In the genomic region with DNA sequence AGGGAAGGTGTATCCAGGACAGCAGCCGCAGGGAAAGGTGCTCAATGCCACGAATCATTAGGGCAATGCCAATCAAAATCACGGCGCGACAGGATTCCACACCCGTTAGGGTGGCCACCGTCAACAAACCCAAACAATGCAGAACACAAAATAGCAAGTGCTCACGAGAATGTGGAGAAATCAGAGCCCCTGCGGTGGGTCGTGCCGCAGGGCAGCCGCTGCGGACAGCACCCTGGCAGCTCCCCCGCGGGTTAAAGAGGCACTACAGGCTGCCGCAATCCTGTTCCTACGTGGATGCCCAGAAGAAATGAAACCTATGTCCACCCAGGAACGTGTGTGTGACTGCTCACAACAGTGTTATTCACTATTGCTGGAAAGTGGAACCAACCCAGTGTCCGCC, we compare ENCODE assay signal across 37 cellular contexts. TPM values are rescaled to one million over a fixed set of nuclear protein-coding genes. Genes with fewer than 3 reads are reported as not detected.
"Had no signal": no experiment of that assay in that cellular context is flagged by ENCODE, and none has a peak within 500 bp of the region (broad histone marks: within the 10 kb centered on the region; RNA-seq: fewer than 3 reads in every experiment).

No MANE protein-coding gene starts in this region.

- H3K4me1 Mint-ChIP-seq: activated CD4-positive, alpha-beta T cell treated with anti-CD3 and anti-CD28 coated beads, Interleukin-2, amount 10 ng/mL, durations not matched to agents 24 days and 14 days; activated naive CD8-positive, alpha-beta T cell treated with anti-CD3 and anti-CD28 coated beads for 36 hours; central memory CD8-positive, alpha-beta T cell had no signal

- H3K9me3 ChIP-seq: adrenal gland, body of pancreas, breast epithelium had no signal

- H3K36me3 Mint-ChIP-seq: activated CD4-positive, alpha-beta memory T cell treated with anti-CD3 and anti-CD28 coated beads for 36 hours; activated naive CD4-positive, alpha-beta T cell treated with anti-CD3 and anti-CD28 coated beads, Interleukin-2, amount 50 U/mL, for 72 hours; activated naive CD8-positive, alpha-beta T cell treated with anti-CD3 and anti-CD28 coated beads for 36 hours had no signal

- H3K9me3 Mint-ChIP-seq: activated B cell treated with CpG ODN at 0.5 μM for 24 hours; activated CD4-positive, alpha-beta memory T cell treated with anti-CD3 and anti-CD28 coated beads for 36 hours; activated CD4-positive, alpha-beta T cell treated with anti-CD3 and anti-CD28 coated beads, Interleukin-2, amount 10 ng/mL, durations not matched to agents 24 days and 14 days; activated CD8-positive, alpha-beta T cell treated with anti-CD3 and anti-CD28 coated beads for 36 hours; activated naive CD4-positive, alpha-beta T cell treated with anti-CD3 and anti-CD28 coated beads, Interleukin-2, amount 50 U/mL, for 72 hours; activated naive CD8-positive, alpha-beta T cell treated with anti-CD3 and anti-CD28 coated beads for 36 hours; activated T-cell treated with anti-CD3 and anti-CD28 coated beads, Interleukin-2, amount 50 U/mL, for 4 hours; activated T-helper 2 cell treated with anti-CD3 and anti-CD28 coated beads, Interferon-gamma antibody, Interleukin-2, Interleukin-4, amounts not matched to agents 10 μg/mL and 5 μg/mL and 100 μg/mL, durations not matched to agents 14 hours and 24 hours and 36 hours; central memory CD8-positive, alpha-beta T cell; T-helper 1 cell treated with Interleukin-12 subunit alpha and Interleukin-12 subunit beta and Interleukin-4 antibody, amounts not matched to agents 30 μg/mL and 1 μg/mL, for 36 hours; T-helper 2 cell treated with Interferon-gamma antibody and Interleukin-4, amounts not matched to agents 5 μg/mL and 100 μg/mL, for 36 hours had no signal

- H3K4me3 ChIP-seq: adrenal gland, body of pancreas, breast epithelium had no signal

- H3K27me3 Mint-ChIP-seq: activated CD4-positive, alpha-beta T cell treated with anti-CD3 and anti-CD28 coated beads, Interleukin-2, amount 10 ng/mL, durations not matched to agents 24 days and 14 days had no signal

- DNase-seq: activated B cell treated with CpG ODN at 0.5 μM for 24 hours; activated CD4-positive, alpha-beta memory T cell treated with anti-CD3 and anti-CD28 coated beads for 36 hours; activated CD4-positive, alpha-beta T cell treated with anti-CD3 and anti-CD28 coated beads for 4 hours; activated CD4-positive, alpha-beta T cell treated with anti-CD3 and anti-CD28 coated beads, Interleukin-2, amount 10 ng/mL, durations not matched to agents 24 days and 14 days; activated CD4-positive, alpha-beta T cell treated with anti-CD3 and anti-CD28 coated beads, Interleukin-2, amount 50 U/mL, for 1 hour; activated CD4-positive, alpha-beta T cell treated with anti-CD3 and anti-CD28 coated beads, Interleukin-2, amount 50 U/mL, for 4 hours; activated CD4-positive, CD25-positive, alpha-beta regulatory T cell treated with anti-CD3 and anti-CD28 coated beads, Interleukin-2, amount 50 U/mL, for 72 hours; activated CD8-positive, alpha-beta memory T cell treated with anti-CD3 and anti-CD28 coated beads, Interleukin-2, amount 50 U/mL, for 4 hours; activated CD8-positive, alpha-beta T cell treated with anti-CD3 and anti-CD28 coated beads for 36 hours; activated effector memory CD4-positive, alpha-beta T cell treated with Interleukin-2 at 50 U/mL for 16 hours; activated gamma-delta T cell; activated naive CD4-positive, alpha-beta T cell treated with anti-CD3 and anti-CD28 coated beads, Interleukin-2, amount 50 U/mL, for 16 hours; activated naive CD4-positive, alpha-beta T cell treated with Interleukin-2 at 50 U/mL for 16 hours; activated naive CD8-positive, alpha-beta T cell treated with anti-CD3 and anti-CD28 coated beads for 36 hours; activated T-cell treated with anti-CD3 and anti-CD28 coated beads for 4 hours; activated T-cell treated with anti-CD3 and anti-CD28 coated beads, Interleukin-2, amount 50 U/mL, for 1 hour; activated T-cell treated with anti-CD3 and anti-CD28 coated beads, Interleukin-2, amount 50 U/mL, for 4 hours; adrenal gland; amniotic stem cell; aorta; brain microvascular endothelial cell; caudate nucleus; cerebellar nuclear complex; T-helper 1 cell; T-helper 2 cell; T-helper 9 cell had no signal

- H3K27ac Mint-ChIP-seq: activated B cell treated with CpG ODN at 0.5 μM for 24 hours; activated CD4-positive, alpha-beta memory T cell treated with anti-CD3 and anti-CD28 coated beads for 36 hours; activated CD4-positive, alpha-beta T cell treated with anti-CD3 and anti-CD28 coated beads, Interleukin-2, amount 10 ng/mL, durations not matched to agents 24 days and 14 days; activated CD8-positive, alpha-beta T cell treated with anti-CD3 and anti-CD28 coated beads for 36 hours; activated naive CD4-positive, alpha-beta T cell treated with anti-CD3 and anti-CD28 coated beads, Interleukin-2, amount 50 U/mL, for 72 hours; activated naive CD8-positive, alpha-beta T cell treated with anti-CD3 and anti-CD28 coated beads for 36 hours; activated T-helper 2 cell treated with anti-CD3 and anti-CD28 coated beads, Interferon-gamma antibody, Interleukin-2, Interleukin-4, amounts not matched to agents 10 μg/mL and 5 μg/mL and 100 μg/mL, durations not matched to agents 14 hours and 24 hours and 36 hours; T-helper 1 cell treated with Interleukin-12 subunit alpha and Interleukin-12 subunit beta and Interleukin-4 antibody, amounts not matched to agents 30 μg/mL and 1 μg/mL, for 36 hours; T-helper 2 cell treated with Interferon-gamma antibody and Interleukin-4, amounts not matched to agents 5 μg/mL and 100 μg/mL, for 36 hours had no signal

- H3K4me3 Mint-ChIP-seq: activated B cell treated with CpG ODN at 0.5 μM for 24 hours; activated CD4-positive, alpha-beta memory T cell treated with anti-CD3 and anti-CD28 coated beads for 36 hours; activated CD4-positive, alpha-beta T cell treated with anti-CD3 and anti-CD28 coated beads, Interleukin-2, amount 10 ng/mL, durations not matched to agents 24 days and 14 days; activated CD8-positive, alpha-beta T cell treated with anti-CD3 and anti-CD28 coated beads for 36 hours; activated naive CD8-positive, alpha-beta T cell treated with anti-CD3 and anti-CD28 coated beads for 36 hours; activated T-cell treated with anti-CD3 and anti-CD28 coated beads, Interleukin-2, amount 50 U/mL, for 4 hours; central memory CD8-positive, alpha-beta T cell; T-helper 1 cell treated with Interleukin-12 subunit alpha and Interleukin-12 subunit beta and Interleukin-4 antibody, amounts not matched to agents 30 μg/mL and 1 μg/mL, for 36 hours; T-helper 2 cell treated with Interferon-gamma antibody and Interleukin-4, amounts not matched to agents 5 μg/mL and 100 μg/mL, for 36 hours had no signal

- H3K4me1 ChIP-seq: breast epithelium had no signal

- H3K36me3 ChIP-seq: adrenal gland, brain microvascular endothelial cell, breast epithelium had no signal

- H3K27ac ChIP-seq: body of pancreas, brain microvascular endothelial cell, breast epithelium, VCaP had no signal

RNA-seq across cellular contexts. Expression of gene TH, which starts 17.1 kb away (rescaled TPM):
- total RNA-seq: activated B cell treated with CpG ODN at 0.5 μM for 24 hours; activated CD4-positive, alpha-beta memory T cell treated with anti-CD3 and anti-CD28 coated beads for 36 hours; activated CD4-positive, alpha-beta T cell treated with anti-CD3 and anti-CD28 coated beads, Interleukin-2, amount 10 ng/mL, durations not matched to agents 24 days and 14 days; activated CD8-positive, alpha-beta memory T cell treated with anti-CD3 and anti-CD28 coated beads for 36 hours; activated CD8-positive, alpha-beta T cell treated with anti-CD3 and anti-CD28 coated beads for 36 hours; activated naive CD4-positive, alpha-beta T cell treated with anti-CD3 and anti-CD28 coated beads, Interleukin-2, amount 50 U/mL, for 72 hours; activated naive CD8-positive, alpha-beta T cell treated with anti-CD3 and anti-CD28 coated beads for 36 hours; activated T-cell treated with anti-CD3 and anti-CD28 coated beads, Interleukin-2, amount 50 U/mL, for 4 hours; activated T-helper 2 cell treated with anti-CD3 and anti-CD28 coated beads, Interferon-gamma antibody, Interleukin-2, Interleukin-4, amounts not matched to agents 10 μg/mL and 5 μg/mL and 100 μg/mL, durations not matched to agents 14 hours and 24 hours and 36 hours; astrocyte; breast epithelium; chondrocyte had no signal

RNA-seq across cellular contexts. Expression of gene INS, which starts 27.7 kb away (rescaled TPM):
- total RNA-seq: activated B cell treated with CpG ODN at 0.5 μM for 24 hours; activated CD4-positive, alpha-beta memory T cell treated with anti-CD3 and anti-CD28 coated beads for 36 hours; activated CD4-positive, alpha-beta T cell treated with anti-CD3 and anti-CD28 coated beads, Interleukin-2, amount 10 ng/mL, durations not matched to agents 24 days and 14 days; activated CD8-positive, alpha-beta memory T cell treated with anti-CD3 and anti-CD28 coated beads for 36 hours; activated CD8-positive, alpha-beta T cell treated with anti-CD3 and anti-CD28 coated beads for 36 hours; activated naive CD4-positive, alpha-beta T cell treated with anti-CD3 and anti-CD28 coated beads, Interleukin-2, amount 50 U/mL, for 72 hours; activated naive CD8-positive, alpha-beta T cell treated with anti-CD3 and anti-CD28 coated beads for 36 hours; activated T-cell treated with anti-CD3 and anti-CD28 coated beads, Interleukin-2, amount 50 U/mL, for 4 hours; activated T-helper 2 cell treated with anti-CD3 and anti-CD28 coated beads, Interferon-gamma antibody, Interleukin-2, Interleukin-4, amounts not matched to agents 10 μg/mL and 5 μg/mL and 100 μg/mL, durations not matched to agents 14 hours and 24 hours and 36 hours; astrocyte; breast epithelium; chondrocyte had no signal

RNA-seq across cellular contexts. Expression of gene IGF2, which starts 49.6 kb away (rescaled TPM):
- total RNA-seq: activated B cell treated with CpG ODN at 0.5 μM for 24 hours had no signal
